In the genomic region with DNA sequence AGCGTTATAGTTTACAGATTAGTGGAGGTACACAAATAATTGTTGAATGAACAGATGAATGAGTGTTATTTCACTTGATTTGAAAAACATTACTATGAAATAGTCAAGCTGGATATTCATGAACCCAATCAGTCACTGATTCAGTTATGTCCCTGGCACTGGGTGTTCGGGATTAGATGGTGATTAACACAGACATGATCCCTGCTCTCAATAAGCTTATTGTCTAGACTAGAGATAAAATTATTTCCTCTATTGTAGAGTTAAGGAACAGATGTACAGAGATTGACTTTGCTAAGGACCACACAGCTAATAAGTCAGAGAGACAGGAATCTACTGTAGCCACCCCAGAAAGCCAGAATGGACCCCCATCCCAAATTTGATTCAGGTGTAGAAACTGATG, we compare ENCODE assay signal across 9 cellular contexts. TPM values are rescaled to one million over a fixed set of nuclear protein-coding genes. Genes with fewer than 3 reads are reported as not detected.
DNase-seq lines count a peak whose midpoint lies in the region; ATAC-seq and TF ChIP-seq lines count a peak whose summit lies in the region.
"Had no signal": no experiment of that assay in that cellular context is flagged by ENCODE, and none has a peak within 500 bp of the region (broad histone marks: within the 10 kb centered on the region; RNA-seq: fewer than 3 reads in every experiment).

No MANE protein-coding gene starts in this region.

- H3K18ac ChIP-seq in neuronal stem cell (ENCODE audit: low read length), result no peak overlapping the region

- no peak overlapping the region for H3K4ac ChIP-seq in neuronal stem cell (ENCODE audit: low read length)

- no peaks in the 10 kb centered on the region for H3K9me3 Mint-ChIP-seq in endodermal cell

- H4K20me1 ChIP-seq in PC-3 (ENCODE audit: low read length), result no peaks in the 10 kb centered on the region

- no peak overlapping the region for H2BK5ac ChIP-seq in neuronal stem cell (ENCODE audit: low read length)

- no peak overlapping the region for H3K27ac ChIP-seq in PC-3 (ENCODE audit: low read length)
- H3K27ac ChIP-seq in endodermal cell (ENCODE audit: low read depth, low read length), result no peak overlapping the region
- no peak overlapping the region for H3K27ac ChIP-seq in neuronal stem cell (replicated peaks; ENCODE audit: low read length)
- peak overlapping the region in 1 of 2 donors; percentile 61 for H3K27ac ChIP-seq in uterus

- no peak for TF ChIP-seq POLR2A in uterus (IDR thresholded peaks at IDR 0.05)

- H3K36me3 ChIP-seq in ES-I3 (ENCODE audit: insufficient read depth, low read length) (no peaks in the 10 kb centered on the region), PC-3 (ENCODE audit: low read depth, low read length) (no peaks in the 10 kb centered on the region), endodermal cell (ENCODE audit: control insufficient read depth, insufficient read depth, low read length) (no peaks in the 10 kb centered on the region), neuronal stem cell (replicated peaks in 1 of 2; ENCODE audit: control insufficient read depth in 2 of 2, insufficient read depth in 2 of 2, low read length in 2 of 2) (no peaks in the 10 kb centered on the region), uterus (no peaks in the 10 kb centered on the region)

- H3K27me3 ChIP-seq in PC-3 (ENCODE audit: low read length), result no peaks in the 10 kb centered on the region
- no peaks in the 10 kb centered on the region for H3K27me3 ChIP-seq in endodermal cell (ENCODE audit: control insufficient read depth, insufficient read depth, low read length, poor library complexity, severe bottlenecking)
- no peaks in the 10 kb centered on the region for H3K27me3 ChIP-seq in neuronal stem cell (ENCODE audit: control insufficient read depth in 3 of 3, insufficient read depth in 3 of 3, low read depth in 1 of 3, low read length in 3 of 3)
- no peaks in the 10 kb centered on the region for H3K27me3 ChIP-seq in uterus

- H2BK15ac ChIP-seq in neuronal stem cell (ENCODE audit: low read length), result no peak overlapping the region

- peak overlapping the region; percentile 96 for H3K4me2 ChIP-seq in PC-3 (ENCODE audit: low read length)
- no peak overlapping the region for H3K4me2 ChIP-seq in neuronal stem cell (ENCODE audit: insufficient read depth, low read length, poor library complexity, severe bottlenecking)

- no peak for TF ChIP-seq CTCF in PC-3 (conservative IDR thresholded peaks at IDR 0.05; ENCODE audit: low read depth, low read length)
- TF ChIP-seq CTCF in endodermal cell (conservative IDR thresholded peaks at IDR 0.05), result no peak
- TF ChIP-seq CTCF in uterus (IDR thresholded peaks at IDR 0.05), result no peak

- peak overlapping the region; percentile 68 for H3K4me3 Mint-ChIP-seq in endodermal cell

- peaks cover 7% of the 10 kb centered on the region for H3K4me1 Mint-ChIP-seq in endodermal cell

- no peak overlapping the region for H3K14ac ChIP-seq in neuronal stem cell (ENCODE audit: low read length)

- CTCF ChIA-PET in PC-3 (lab: Charles Lee), result no interaction called here

- no peaks in the 10 kb centered on the region for H3K79me1 ChIP-seq in neuronal stem cell (ENCODE audit: low read depth, low read length)

- H2AFZ ChIP-seq in PC-3 (ENCODE audit: low read length) (peak overlapping the region; percentile 97), neuronal stem cell (ENCODE audit: low read length) (peak overlapping the region; percentile 85)

- no peak overlapping the region for H4K91ac ChIP-seq in neuronal stem cell (ENCODE audit: low read depth, low read length, poor library complexity)

- peaks cover 11% of the 10 kb centered on the region for H3K27me3 Mint-ChIP-seq in endodermal cell (ENCODE audit: insufficient read depth)

- no peak overlapping the region for H4K8ac ChIP-seq in neuronal stem cell (ENCODE audit: low read depth, low read length)

- in situ Hi-C loops in G401 (cut with HindIII; ENCODE audit: low sequenced_read_pairs), result no loop called here

- BruUV-seq in PC-3 (replicated peaks; lab: Mats Ljungman, UMichigan), result no TSS peak

- WGBS in endodermal cell (ENCODE audit: insufficient coverage in 1 of 2, insufficient read length in 1 of 2), 2 experiments, result 94 to 100% methylated on average over 2 of the region's 2 CpGs
- WGBS in neuronal stem cell (ENCODE audit: extremely low coverage in 2 of 2, insufficient read length in 2 of 2, insufficient replicate concordance in 1 of 2), 2 donors, result no CpG with 5 or more reads among the region's 2 CpGs

- DNase-seq in PC-3 (no peak), endodermal cell (no peak), neuronal stem cell (ENCODE audit: low spot score) (no peak), posterior cingulate gyrus (no peak), MV-4-11 (lab: John Stamatoyannopoulos, UW) (no peak), uterus (no peak), G401 (ENCODE audit: low spot score) (no peak)
- DNase-seq: NCI-H226 had no signal

- H3K9me3 ChIP-seq in ES-I3 (ENCODE audit: control insufficient read depth, insufficient read depth, low read length) (no peaks in the 10 kb centered on the region), PC-3 (ENCODE audit: low read length) (no peaks in the 10 kb centered on the region), endodermal cell (ENCODE audit: control insufficient read depth, low read length) (no peaks in the 10 kb centered on the region), neuronal stem cell (replicated peaks in 1 of 2; ENCODE audit: control insufficient read depth in 2 of 2, insufficient read depth in 1 of 2, low read depth in 1 of 2, low read length in 2 of 2) (no peaks in the 10 kb centered on the region), uterus (no peaks in the 10 kb centered on the region)

- no peaks in the 10 kb centered on the region for H3K36me3 Mint-ChIP-seq in endodermal cell (ENCODE audit: low read depth)

- no peak overlapping the region for H3K27ac Mint-ChIP-seq in endodermal cell

- H2AK5ac ChIP-seq in neuronal stem cell (ENCODE audit: low read depth, low read length), result no peak overlapping the region

- no peak overlapping the region for H2BK12ac ChIP-seq in neuronal stem cell (ENCODE audit: low read length)

- no peaks in the 10 kb centered on the region for H3K4me1 ChIP-seq in ES-I3 (ENCODE audit: insufficient read depth, low read length)
- H3K4me1 ChIP-seq in PC-3 (ENCODE audit: insufficient read depth, low read length), result peaks cover 17% of the 10 kb centered on the region
- no peaks in the 10 kb centered on the region for H3K4me1 ChIP-seq in endodermal cell (ENCODE audit: control insufficient read depth, insufficient read depth, low read length)
- H3K4me1 ChIP-seq in neuronal stem cell (ENCODE audit: control insufficient read depth in 2 of 2, insufficient read depth in 1 of 2, low read depth in 1 of 2, low read length in 2 of 2), result peaks cover 0 to 1% of the 10 kb centered on the region in 2 donors
- no peaks in the 10 kb centered on the region for H3K4me1 ChIP-seq in uterus

- no peaks in the 10 kb centered on the region for H3K9me2 ChIP-seq in PC-3 (replicated peaks; ENCODE audit: low read length)

- POLR2A ChIA-PET in PC-3 (lab: Charles Lee; ENCODE audit: unreplicated experiment), result no interaction called here

- H3K4me3 ChIP-seq in PC-3 (ENCODE audit: low read length) (peak overlapping the region; percentile 80), endodermal cell (ENCODE audit: low read length) (peak overlapping the region; percentile 81), neuronal stem cell (ENCODE audit: low read length in 2 of 2) (peak overlapping the region in 1 of 2 donors; percentile 57), uterus (peak overlapping the region in 1 of 2 donors; percentile 50)

- H3K9ac ChIP-seq in ES-I3 (ENCODE audit: low read depth, low read length) (peak overlapping the region; percentile 86; the same call in 1 of the 2 replicates), PC-3 (ENCODE audit: low read length) (peak overlapping the region; percentile 56; the same call in 1 of the 2 replicates), endodermal cell (ENCODE audit: extremely low read depth, low read length, poor library complexity, severe bottlenecking) (no peak overlapping the region), neuronal stem cell (ENCODE audit: low read depth, low read length, poor library complexity) (no peak overlapping the region)

- intact Hi-C loops in PC-3 (cut with micrococcal nuclease) (loop anchor here (1.0 to 2.0 kb wide), 3 partner anchors 74 to 217 kb away; partner anchors contain the start of genes CCDC191 and QTRT2), posterior cingulate gyrus (cut with DNase I) (loop anchor here (5.0 kb wide), 1 partner anchor 102 kb away; no protein-coding TSS in a partner anchor), uterus (cut with DNase I; ENCODE audit: low total_unique reads) (no loop called here)

- H3F3A ChIP-seq in PC-3 (ENCODE audit: low read length, unreplicated experiment), result no peaks in the 10 kb centered on the region

- H3K23ac ChIP-seq in neuronal stem cell (ENCODE audit: low read depth, low read length, poor library complexity), result no peak overlapping the region

- H2BK120ac ChIP-seq in neuronal stem cell (ENCODE audit: low read depth, low read length), result no peak overlapping the region

- ATAC-seq in PC-3, result no peak

- no peaks in the 10 kb centered on the region for H3K79me2 ChIP-seq in PC-3 (ENCODE audit: low read length)

RNA-seq across cellular contexts. Expression of gene GRAMD1C, which starts 1.0 kb away (rescaled TPM):
- total RNA-seq in PC-3 (2014; rRNA removed) (2.8 and 4.5 TPM in 2 replicates), endodermal cell (1 to 10 TPM; 1.6 to 5.1 TPM), uterus (10 to 100 TPM in 2 of 4 donors, 1 to 10 TPM in 1, under 1 TPM in 1; 0.26 to 16.6 (median 6.9) TPM)
- 2.7 TPM for polyA plus RNA-seq in endodermal cell (2013, experiment 1 of 2)
- polyA plus RNA-seq in endodermal cell (2013, experiment 2 of 2), result 3.5 TPM
- polyA plus RNA-seq in neuronal stem cell (2013, experiment 1 of 2), result 8.8 TPM
- 9.8 TPM for polyA plus RNA-seq in neuronal stem cell (2013, experiment 2 of 2)
- total RNA-seq in G401 (2014; rRNA removed; shearing (Covaris generic)), result 8.1 and 13.5 TPM in 2 replicates

Comparison
In these comparisons a context has a peak if more than half of its experiments do, and no peak if none do; other contexts are left out.
1. H3K9ac ChIP-seq: peak in ES-I3 (single experiment) and PC-3 (single experiment); none in endodermal cell (single experiment) and neuronal stem cell (single experiment).